In genomic region chr13:99978781-99979452, GRCh38 we compare ENCODE assay signal across 11 cellular contexts. TPM values are rescaled to one million over a fixed set of nuclear protein-coding genes. Genes with fewer than 3 reads are reported as not detected.
A peak's percentile ranks its signal among the peaks of the same experiment; 100 is the strongest.
DNase-seq lines count a peak whose midpoint lies in the region; ATAC-seq and TF ChIP-seq lines count a peak whose summit lies in the region.
"Had no signal": no experiment of that assay in that cellular context is flagged by ENCODE, and none has a peak within 500 bp of the region (broad histone marks: within the 10 kb centered on the region; RNA-seq: fewer than 3 reads in every experiment).

No MANE protein-coding gene starts in this region.

- H3K27ac ChIP-seq in HUES48 (ENCODE audit: low read depth, low read length) = peak overlapping the region; percentile 91
- H3K27ac ChIP-seq: ascending aorta, VCaP had no signal

- peaks cover 57% of the 10 kb centered on the region for H3K27me3 ChIP-seq in HUES48 (ENCODE audit: control insufficient read depth, insufficient read depth, low read length)

- H3K36me3 Mint-ChIP-seq in T-helper 1 cell treated with Interleukin-12 subunit alpha and Interleukin-12 subunit beta and Interleukin-4 antibody, amounts not matched to agents 30 μg/mL and 1 μg/mL, for 36 hours (ENCODE audit: low read depth) = peaks cover 5% of the 10 kb centered on the region
- peaks cover 7% of the 10 kb centered on the region for H3K36me3 Mint-ChIP-seq in brain
- H3K36me3 Mint-ChIP-seq in natural killer cell treated with Interleukin-12 subunit alpha and Interleukin-12 subunit beta and Interleukin-15 and Interleukin-18, amount 100 ng/mL, for 72 hours = peaks cover 12% of the 10 kb centered on the region

- peak overlapping the region; percentile 39 for H3K27ac Mint-ChIP-seq in T-helper 1 cell treated with Interleukin-12 subunit alpha and Interleukin-12 subunit beta and Interleukin-4 antibody, amounts not matched to agents 30 μg/mL and 1 μg/mL, for 36 hours
- peak overlapping the region; percentile 83 to 99 (median 96) for H3K27ac Mint-ChIP-seq in brain
- H3K27ac Mint-ChIP-seq in natural killer cell treated with Interleukin-12 subunit alpha and Interleukin-12 subunit beta and Interleukin-15 and Interleukin-18, amount 100 ng/mL, for 72 hours = no peak overlapping the region

- peaks cover 48% of the 10 kb centered on the region for H3K4me1 ChIP-seq in HUES48 (ENCODE audit: control insufficient read depth, insufficient read depth, low read length)

- peaks cover 13% of the 10 kb centered on the region for H3K36me3 ChIP-seq in HUES48 (ENCODE audit: control insufficient read depth, insufficient read depth, low read length)
- H3K36me3 ChIP-seq: ascending aorta had no signal

- H3K9me3 ChIP-seq in HUES48 (ENCODE audit: control insufficient read depth, insufficient read depth, low read length) = no peaks in the 10 kb centered on the region
- H3K9me3 ChIP-seq: ascending aorta had no signal

- H3K4me3 Mint-ChIP-seq in T-helper 1 cell treated with Interleukin-12 subunit alpha and Interleukin-12 subunit beta and Interleukin-4 antibody, amounts not matched to agents 30 μg/mL and 1 μg/mL, for 36 hours = peak overlapping the region; percentile 42
- peak overlapping the region; percentile 78 to 91 (median 83) for H3K4me3 Mint-ChIP-seq in brain
- peak overlapping the region; percentile 54 for H3K4me3 Mint-ChIP-seq in natural killer cell treated with Interleukin-12 subunit alpha and Interleukin-12 subunit beta and Interleukin-15 and Interleukin-18, amount 100 ng/mL, for 72 hours

- peaks cover 9% of the 10 kb centered on the region for H3K9me3 Mint-ChIP-seq in T-helper 1 cell treated with Interleukin-12 subunit alpha and Interleukin-12 subunit beta and Interleukin-4 antibody, amounts not matched to agents 30 μg/mL and 1 μg/mL, for 36 hours
- H3K9me3 Mint-ChIP-seq in brain = peaks cover 0 to 13% (median 6%) of the 10 kb centered on the region in 5 experiments
- H3K9me3 Mint-ChIP-seq in natural killer cell treated with Interleukin-12 subunit alpha and Interleukin-12 subunit beta and Interleukin-15 and Interleukin-18, amount 100 ng/mL, for 72 hours = no peaks in the 10 kb centered on the region

- peaks cover 13% of the 10 kb centered on the region for H3K4me1 Mint-ChIP-seq in T-helper 1 cell treated with Interleukin-12 subunit alpha and Interleukin-12 subunit beta and Interleukin-4 antibody, amounts not matched to agents 30 μg/mL and 1 μg/mL, for 36 hours (ENCODE audit: low read depth)
- peaks cover 20% of the 10 kb centered on the region for H3K4me1 Mint-ChIP-seq in brain
- peaks cover 8 to 9% of the 10 kb centered on the region in 2 donors for H3K4me1 Mint-ChIP-seq in natural killer cell treated with Interleukin-12 subunit alpha and Interleukin-12 subunit beta and Interleukin-15 and Interleukin-18, amount 100 ng/mL, for 72 hours (ENCODE audit: low read depth in 2 of 2)

- H3K27me3 Mint-ChIP-seq in T-helper 1 cell treated with Interleukin-12 subunit alpha and Interleukin-12 subunit beta and Interleukin-4 antibody, amounts not matched to agents 30 μg/mL and 1 μg/mL, for 36 hours (ENCODE audit: low read depth) = peaks cover 73% of the 10 kb centered on the region
- H3K27me3 Mint-ChIP-seq in brain = peaks cover 70% of the 10 kb centered on the region
- H3K27me3 Mint-ChIP-seq in natural killer cell treated with Interleukin-12 subunit alpha and Interleukin-12 subunit beta and Interleukin-15 and Interleukin-18, amount 100 ng/mL, for 72 hours = peaks cover 45 to 52% of the 10 kb centered on the region in 2 donors

- peak overlapping the region; percentile 83 for H3K4me3 ChIP-seq in HUES48 (ENCODE audit: low read depth, low read length)

- DNase-seq in T-helper 1 cell (no peak), NCI-H2029 treated with DMSO at 0.1 percent for 48 hours (lab: John Stamatoyannopoulos, UW) (no peak)
- DNase-seq in natural killer cell treated with Interleukin-12 subunit alpha and Interleukin-12 subunit beta and Interleukin-15 and Interleukin-18, amount 100 ng/mL, for 72 hours (ENCODE audit: low spot score) = no peak

- TF ChIP-seq CTCF in brain (conservative IDR thresholded peaks at IDR 0.05) = no peak

- no peak for ATAC-seq in natural killer cell treated with Interleukin-12 subunit alpha and Interleukin-12 subunit beta and Interleukin-15 and Interleukin-18, amount 100 ng/mL, for 72 hours
- no peak for ATAC-seq in HG03135 (IDR thresholded peaks at IDR 0.05; ENCODE audit: unreplicated experiment)
- ATAC-seq in HG03196 (IDR thresholded peaks at IDR 0.05; ENCODE audit: unreplicated experiment) = no peak

- H3K9ac ChIP-seq in HUES48 (ENCODE audit: low read depth, low read length) = peak overlapping the region; percentile 19; the same call in 1 of the 2 replicates

RNA-seq across cellular contexts. Expression of gene ZIC2, which starts 2.7 kb away (rescaled TPM):
- 300 TPM for polyA plus RNA-seq in brain (ENCODE audit: insufficient read depth, low read depth, low replicate concordance)
- 1 to 10 TPM in 1 of 2 donors, not detected in 1; 3.4 TPM for total RNA-seq in natural killer cell treated with Interleukin-12 subunit alpha and Interleukin-12 subunit beta and Interleukin-15 and Interleukin-18, amount 100 ng/mL, for 72 hours
- total RNA-seq: ascending aorta, glomerular endothelial cell had no signal

RNA-seq across cellular contexts. Expression of gene ZIC5, which starts 7.3 kb away (rescaled TPM):
- 49.1 TPM for polyA plus RNA-seq in brain (ENCODE audit: insufficient read depth, low read depth, low replicate concordance)
- not detected for total RNA-seq in natural killer cell treated with Interleukin-12 subunit alpha and Interleukin-12 subunit beta and Interleukin-15 and Interleukin-18, amount 100 ng/mL, for 72 hours
- total RNA-seq: ascending aorta, glomerular endothelial cell had no signal

Comparison
In these comparisons a context has a peak if more than half of its experiments do, and no peak if none do; other contexts are left out.
1. H3K27ac Mint-ChIP-seq: peak in T-helper 1 cell treated with Interleukin-12 subunit alpha and Interleukin-12 subunit beta and Interleukin-4 antibody, amounts not matched to agents 30 μg/mL and 1 μg/mL, for 36 hours (single experiment) and brain (5 of 5); none in natural killer cell treated with Interleukin-12 subunit alpha and Interleukin-12 subunit beta and Interleukin-15 and Interleukin-18, amount 100 ng/mL, for 72 hours (0 of 2).
2. Peak in every context shown above with its lines, with median percentiles within 50 percentile points of each other: H3K4me3 Mint-ChIP-seq.